ENCODE assay signal across 9 cellular contexts in the genomic region with DNA sequence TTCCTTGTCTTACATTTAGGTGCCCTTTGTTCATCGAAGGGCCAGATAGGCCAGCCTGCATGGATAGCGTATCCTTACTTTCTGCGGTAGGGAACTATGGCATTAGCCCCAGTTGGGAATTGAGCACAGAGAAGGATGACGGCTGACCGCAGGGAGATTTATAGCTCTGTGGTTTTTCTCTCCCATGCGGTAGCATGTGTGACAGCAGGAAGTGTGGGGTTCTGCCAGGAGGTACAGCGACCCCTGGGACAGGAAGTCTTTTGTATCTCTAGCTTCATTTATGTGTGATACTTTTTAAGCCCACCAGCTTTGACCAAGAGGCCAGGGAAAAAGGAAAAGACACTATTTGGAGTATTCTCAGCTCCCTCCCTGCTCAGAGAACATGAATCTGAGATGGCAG. TPM values are rescaled to one million over a fixed set of nuclear protein-coding genes. Genes with fewer than 3 reads are reported as not detected.
A peak's percentile ranks its signal among the peaks of the same experiment; 100 is the strongest.
DNase-seq lines count a peak whose midpoint lies in the region; ATAC-seq and TF ChIP-seq lines count a peak whose summit lies in the region.
"Had no signal": no experiment of that assay in that cellular context is flagged by ENCODE, and none has a peak within 500 bp of the region (broad histone marks: within the 10 kb centered on the region; RNA-seq: fewer than 3 reads in every experiment).

No MANE protein-coding gene starts in this region.

- H3K4me3 ChIP-seq in gastroesophageal sphincter (no peak overlapping the region), dorsolateral prefrontal cortex (no peak overlapping the region)
- H3K4me3 ChIP-seq: sigmoid colon had no signal

- intact Hi-C loops in activated T-helper 2 cell treated with anti-CD3 and anti-CD28 coated beads, Interferon-gamma antibody, Interleukin-2, Interleukin-4, amounts not matched to agents 10 μg/mL and 5 μg/mL and 100 μg/mL, durations not matched to agents 14 hours and 24 hours and 36 hours (cut with micrococcal nuclease), result loop anchor here (2.0 to 5.0 kb wide), 3 partner anchors 31 to 1164 kb away; a partner anchor contains a TSS
- intact Hi-C loops in dorsolateral prefrontal cortex (cut with DNase I), result no loop called here

- no peaks in the 10 kb centered on the region for H3K27me3 Mint-ChIP-seq in activated T-helper 2 cell treated with anti-CD3 and anti-CD28 coated beads, Interferon-gamma antibody, Interleukin-2, Interleukin-4, amounts not matched to agents 10 μg/mL and 5 μg/mL and 100 μg/mL, durations not matched to agents 14 hours and 24 hours and 36 hours (ENCODE audit: low read depth)
- H3K27me3 Mint-ChIP-seq in naive B cell, result no peaks in the 10 kb centered on the region

- H3K27me3 ChIP-seq in gastroesophageal sphincter, result no peaks in the 10 kb centered on the region
- peaks cover 0 to 55% (median 13%) of the 10 kb centered on the region in 45 donors for H3K27me3 ChIP-seq in dorsolateral prefrontal cortex
- H3K27me3 ChIP-seq: sigmoid colon had no signal

- H3K9me3 Mint-ChIP-seq in activated T-helper 2 cell treated with anti-CD3 and anti-CD28 coated beads, Interferon-gamma antibody, Interleukin-2, Interleukin-4, amounts not matched to agents 10 μg/mL and 5 μg/mL and 100 μg/mL, durations not matched to agents 14 hours and 24 hours and 36 hours, result peaks cover 5% of the 10 kb centered on the region
- H3K9me3 Mint-ChIP-seq in naive B cell, result peaks cover 0 to 7% (median 0%) of the 10 kb centered on the region in 7 donors

- H3K27ac ChIP-seq in gastroesophageal sphincter (no peak overlapping the region), dorsolateral prefrontal cortex (peak overlapping the region in 2 of 59 donors; percentile 26 to 28)
- H3K27ac ChIP-seq: sigmoid colon had no signal

- H3K4me1 ChIP-seq in gastroesophageal sphincter, result peaks cover 0 to 17% (median 0%) of the 10 kb centered on the region in 3 donors
- H3K4me1 ChIP-seq: sigmoid colon had no signal

- 57% methylated on average over 5 of the region's 7 CpGs; no CpG with 5 or more reads in 1 of the 2 donors for WGBS in gastroesophageal sphincter (ENCODE audit: low coverage in 1 of 2), 2 donors

- TF ChIP-seq POLR2A in gastroesophageal sphincter (IDR thresholded peaks at IDR 0.05), result no peak

- H3K27ac Mint-ChIP-seq in activated T-helper 2 cell treated with anti-CD3 and anti-CD28 coated beads, Interferon-gamma antibody, Interleukin-2, Interleukin-4, amounts not matched to agents 10 μg/mL and 5 μg/mL and 100 μg/mL, durations not matched to agents 14 hours and 24 hours and 36 hours, result peak overlapping the region; percentile 71
- H3K27ac Mint-ChIP-seq in naive B cell, result peak overlapping the region in 5 of 6 donors; percentile 59 to 83 (median 79)

- no peaks in the 10 kb centered on the region for H3K36me3 ChIP-seq in gastroesophageal sphincter
- H3K36me3 ChIP-seq: sigmoid colon had no signal

- ATAC-seq in naive B cell (ENCODE audit: low read depth in 2 of 2) (peak in 1 of 2 donors; percentile 35), gastroesophageal sphincter (no peak)

- TF ChIP-seq EP300 in gastroesophageal sphincter (IDR thresholded peaks at IDR 0.05), result no peak

- H3K9me3 ChIP-seq in gastroesophageal sphincter, result no peaks in the 10 kb centered on the region
- H3K9me3 ChIP-seq: sigmoid colon had no signal

- TF ChIP-seq CTCF in gastroesophageal sphincter (IDR thresholded peaks at IDR 0.05) (no peak), dorsolateral prefrontal cortex (IDR thresholded peaks at IDR 0.05 in 54 of 56, conservative IDR thresholded peaks at IDR 0.05 in 2 of 56; ENCODE audit: low read depth in 1 of 56, partially characterized antibody in 56 of 56) (no peak)

- DNase-seq in EL, result peak; percentile 26
- peak; percentile 88 for DNase-seq in MV-4-11 (lab: John Stamatoyannopoulos, UW)
- DNase-seq in activated T-helper 2 cell treated with anti-CD3 and anti-CD28 coated beads, Interferon-gamma antibody, Interleukin-2, Interleukin-4, amounts not matched to agents 10 μg/mL and 5 μg/mL and 100 μg/mL, durations not matched to agents 14 hours and 24 hours and 36 hours (ENCODE audit: low spot score), result no peak
- DNase-seq in naive B cell, result no peak
- DNase-seq in NCI-H446 (lab: John Stamatoyannopoulos, UW), result no peak
- no peak for DNase-seq in DMS79 treated with DMSO at 0.1 percent for 48 hours (lab: John Stamatoyannopoulos, UW)
- no peak for DNase-seq in dorsolateral prefrontal cortex
- DNase-seq: sigmoid colon had no signal

- H3K36me3 Mint-ChIP-seq in activated T-helper 2 cell treated with anti-CD3 and anti-CD28 coated beads, Interferon-gamma antibody, Interleukin-2, Interleukin-4, amounts not matched to agents 10 μg/mL and 5 μg/mL and 100 μg/mL, durations not matched to agents 14 hours and 24 hours and 36 hours (ENCODE audit: low read depth), result peaks cover 26% of the 10 kb centered on the region
- H3K36me3 Mint-ChIP-seq in naive B cell, result no peaks in the 10 kb centered on the region

- peak overlapping the region; percentile 26 for H3K4me3 Mint-ChIP-seq in activated T-helper 2 cell treated with anti-CD3 and anti-CD28 coated beads, Interferon-gamma antibody, Interleukin-2, Interleukin-4, amounts not matched to agents 10 μg/mL and 5 μg/mL and 100 μg/mL, durations not matched to agents 14 hours and 24 hours and 36 hours (ENCODE audit: low read depth)
- H3K4me3 Mint-ChIP-seq in naive B cell, result peak overlapping the region; percentile 36 to 84 (median 66)

- peaks cover 52% of the 10 kb centered on the region for H3K4me1 Mint-ChIP-seq in activated T-helper 2 cell treated with anti-CD3 and anti-CD28 coated beads, Interferon-gamma antibody, Interleukin-2, Interleukin-4, amounts not matched to agents 10 μg/mL and 5 μg/mL and 100 μg/mL, durations not matched to agents 14 hours and 24 hours and 36 hours (ENCODE audit: low read depth)
- H3K4me1 Mint-ChIP-seq in naive B cell, result peaks cover 30 to 35% (median 32%) of the 10 kb centered on the region in 3 donors

RNA-seq across cellular contexts. Expression of a gene that starts 33.1 kb away (rescaled TPM):
- 4.3 and 4.5 TPM in 2 replicates for total RNA-seq in activated T-helper 2 cell treated with anti-CD3 and anti-CD28 coated beads, Interferon-gamma antibody, Interleukin-2, Interleukin-4, amounts not matched to agents 10 μg/mL and 5 μg/mL and 100 μg/mL, durations not matched to agents 14 hours and 24 hours and 36 hours
- polyA plus RNA-seq in naive B cell (ENCODE audit: low read depth in 6 of 6), result 1 to 10 TPM; 2.4 to 4.3 (median 3.6) TPM
- total RNA-seq in gastroesophageal sphincter (1 to 10 TPM; 2.9 to 5.5 (median 5.1) TPM), dorsolateral prefrontal cortex (1 to 10 TPM in 116 of 120 experiments, under 1 TPM in 4; 0.65 to 8.7 (median 2.5) TPM)

RNA-seq across cellular contexts. Expression of a gene that starts 44.8 kb away (rescaled TPM):
- 150 TPM in 2 replicates for total RNA-seq in activated T-helper 2 cell treated with anti-CD3 and anti-CD28 coated beads, Interferon-gamma antibody, Interleukin-2, Interleukin-4, amounts not matched to agents 10 μg/mL and 5 μg/mL and 100 μg/mL, durations not matched to agents 14 hours and 24 hours and 36 hours
- polyA plus RNA-seq in naive B cell (ENCODE audit: low read depth in 6 of 6), result 10 to 100 TPM; 28.3 to 44.6 (median 42.6) TPM
- total RNA-seq in gastroesophageal sphincter (10 to 100 TPM; 18.4 to 32.8 (median 19.8) TPM), dorsolateral prefrontal cortex (10 to 100 TPM; 14.4 to 34.7 (median 23.6) TPM)

Comparison
In these comparisons a context has a peak if more than half of its experiments do, and no peak if none do; other contexts are left out.
1. DNase-seq: peak in EL (single experiment) and MV-4-11 (single experiment); none in activated T-helper 2 cell treated with anti-CD3 and anti-CD28 coated beads, Interferon-gamma antibody, Interleukin-2, Interleukin-4, amounts not matched to agents 10 μg/mL and 5 μg/mL and 100 μg/mL, durations not matched to agents 14 hours and 24 hours and 36 hours (single experiment), naive B cell (single experiment), NCI-H446 (0 of 2), DMS79 treated with DMSO at 0.1 percent for 48 hours (single experiment) and dorsolateral prefrontal cortex (0 of 10).